8 cellular contexts compared by ENCODE assay signal in the genomic region with DNA sequence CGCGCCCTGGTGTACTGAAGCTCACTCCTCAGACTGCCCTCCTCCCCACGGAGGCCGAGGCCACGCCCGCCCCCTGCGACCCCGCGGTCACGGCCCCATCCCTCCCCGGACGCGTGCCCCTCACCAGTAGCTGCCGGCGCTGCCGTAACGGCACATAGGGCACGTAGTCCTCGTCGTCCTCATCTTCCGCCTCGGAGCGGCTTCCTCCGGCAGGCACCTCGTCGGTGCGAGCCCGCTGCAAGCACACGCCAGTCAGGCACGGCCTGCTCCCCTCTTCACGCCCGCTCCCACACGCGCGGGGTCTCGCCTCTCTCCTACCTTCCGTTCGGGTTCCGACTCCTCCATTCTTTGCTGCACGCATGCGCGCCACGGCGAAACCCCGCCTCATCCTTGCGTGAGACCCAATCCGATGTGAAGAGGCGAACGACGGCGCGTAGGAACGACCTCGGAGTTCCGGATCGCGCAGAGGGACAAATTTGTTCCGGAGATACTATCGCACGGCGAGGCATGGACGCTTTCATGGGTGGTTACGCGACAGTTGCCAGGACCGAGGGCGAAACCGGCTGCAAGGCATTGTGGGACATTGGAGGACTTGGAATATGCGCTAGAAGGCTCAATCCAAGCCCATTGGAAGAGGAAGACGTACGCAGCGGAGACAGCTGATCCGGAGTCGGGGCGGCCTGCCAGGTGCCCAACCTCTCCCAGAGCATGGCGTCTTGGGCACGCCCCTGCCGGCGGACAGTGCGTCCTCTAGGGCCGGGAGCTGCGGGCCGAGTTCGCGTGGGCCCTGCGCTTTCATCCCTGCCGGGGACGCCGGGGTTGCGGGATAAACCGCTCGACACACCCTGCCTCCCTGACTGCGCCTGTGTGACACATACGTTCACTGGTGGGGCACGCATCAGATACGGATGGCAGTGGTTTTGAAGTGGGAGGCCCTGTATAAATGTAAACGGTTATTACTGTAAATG. TPM values are rescaled to one million over a fixed set of nuclear protein-coding genes. Genes with fewer than 3 reads are reported as not detected.
A peak's percentile ranks its signal among the peaks of the same experiment; 100 is the strongest.
DNase-seq lines count a peak whose midpoint lies in the region; ATAC-seq, FAIRE-seq and TF ChIP-seq lines count a peak whose summit lies in the region.

A gene (minus strand): TSS at position 361 of the 968 bp plus-strand sequence. CDS start 16 bp downstream, at position 345.

- ATAC-seq in GM21515 (IDR thresholded peaks at IDR 0.05; ENCODE audit: unreplicated experiment), result peak; percentile 84

- H3K79me2 ChIP-seq in endothelial cell of umbilical vein (ENCODE audit: control insufficient read depth, insufficient read depth, low read length), result peaks cover 14% of the 10 kb centered on the region

- no peak for TF ChIP-seq POLR2A in endothelial cell of umbilical vein (IDR thresholded peaks at IDR 0.05; ENCODE audit: low read depth, low read length)

- peak within 1 kb of the TSS; percentile 26 to 98 (median 51) for H3K4me3 ChIP-seq in endothelial cell of umbilical vein (replicated peaks in 1 of 3; ENCODE audit: insufficient read depth in 1 of 3, low read depth in 1 of 3, low read length in 3 of 3)

- H3K27ac ChIP-seq in endothelial cell of umbilical vein (ENCODE audit: insufficient read depth, low read depth, low read length), result peak within 1 kb of the TSS; percentile 18

- H3K27me3 ChIP-seq in endothelial cell of umbilical vein (ENCODE audit: control insufficient read depth in 2 of 2, insufficient read depth in 2 of 2, low read length in 2 of 2), result no peaks in the 10 kb centered on the region

- intact Hi-C loops in endothelial cell of umbilical vein (cut with micrococcal nuclease), result loop anchor here (1.0 kb wide), 3 partner anchors 16 to 37 kb away; a partner anchor contains a TSS

- BruUV-seq in endothelial cell of umbilical vein (replicated peaks; lab: Mats Ljungman, UMichigan), result TSS peak; percentile 19

- CTCF ChIA-PET in endothelial cell of umbilical vein (lab: Charles Lee), result interaction anchor here (0.8 to 2.1 kb wide), 7 partner anchors 10 to 113 kb away, joined by 3 to 8 read pairs (median 4); no protein-coding TSS in a partner anchor

- dilution Hi-C loops in endothelial cell of umbilical vein (cut with MboI; ENCODE audit: extremely low pct_ligation_motif_present, low sequenced_read_pairs), result no loop called here

- H3K4me1 ChIP-seq in endothelial cell of umbilical vein (ENCODE audit: control insufficient read depth, extremely low read depth, insufficient read depth, low read length), result peaks cover 8% of the 10 kb centered on the region

- H2AFZ ChIP-seq in endothelial cell of umbilical vein (ENCODE audit: low read depth, low read length), result peak within 1 kb of the TSS; percentile 34

- H4K20me1 ChIP-seq in endothelial cell of umbilical vein (replicated peaks; ENCODE audit: control insufficient read depth, extremely low read depth, insufficient read depth, low read length), result no peaks in the 10 kb centered on the region

- peak within 1 kb of the TSS; percentile 61 for H3K9ac ChIP-seq in endothelial cell of umbilical vein (replicated peaks; ENCODE audit: extremely low read depth, insufficient read depth, low read length)

- peaks cover 4 to 47% of the 10 kb centered on the region in 2 experiments for H3K36me3 ChIP-seq in endothelial cell of umbilical vein (ENCODE audit: control insufficient read depth in 2 of 2, extremely low read depth in 1 of 2, insufficient read depth in 2 of 2, low read length in 2 of 2)

- POLR2A ChIA-PET in endothelial cell of umbilical vein (lab: Charles Lee), result interaction anchor here (1.2 to 2.1 kb wide), 2 partner anchors 19 to 31 kb away, joined by 3 to 5 read pairs; a partner anchor contains a TSS

- DNase-seq in DMS 273 treated with DMSO at 0.1 percent for 48 hours (lab: John Stamatoyannopoulos, UW), result peak; percentile 96
- DNase-seq in HuH-7 (ENCODE audit: low spot score), result peak; percentile 100
- DNase-seq in OCI-M1 (lab: John Stamatoyannopoulos, UW), result peak; percentile 99
- peak; percentile 94 for DNase-seq in activated T-cell treated with anti-CD3 and anti-CD28 coated beads for 24 hours (ENCODE audit: low read depth)
- peak; percentile 100 for DNase-seq in endothelial cell of umbilical vein (ENCODE audit: low read depth, low spot score)
- peak; percentile 99 for DNase-seq in midbrain (lab: John Stamatoyannopoulos, UW)
- peak; percentile 90 for DNase-seq in stimulated activated CD8-positive, alpha-beta memory T cell treated with anti-CD3 and anti-CD28 coated beads, Interleukin-2, amount 100 ng/mL, for 1 hour (ENCODE audit: low read depth in 2 of 2)

- TF ChIP-seq CTCF in endothelial cell of umbilical vein (IDR thresholded peaks at IDR 0.05; ENCODE audit: extremely low read depth in 1 of 2, insufficient read depth in 1 of 2, low read depth in 1 of 2, low read length in 2 of 2), result peak in 1 of 2 donors; percentile 5

- peak; percentile 100 for FAIRE-seq in endothelial cell of umbilical vein (lab: Jason Lieb, UNC)

- H3K4me2 ChIP-seq in endothelial cell of umbilical vein (ENCODE audit: insufficient read depth, low read length), result peak within 1 kb of the TSS; percentile 59

- H3K9me1 ChIP-seq in endothelial cell of umbilical vein (replicated peaks; ENCODE audit: control insufficient read depth, extremely low read depth, insufficient read depth, low read length), result no peaks in the 10 kb centered on the region

- no peaks in the 10 kb centered on the region for H3K9me3 ChIP-seq in endothelial cell of umbilical vein (replicated peaks; ENCODE audit: control insufficient read depth, insufficient read depth, low read length)

TF ChIP-seq in endothelial cell of umbilical vein, 7 proteins besides CTCF, POLR2A, EP300 and RAD21:
- TF ChIP-seq JUN (IDR thresholded peaks at IDR 0.05; ENCODE audit: borderline replicate concordance, insufficient read depth, insufficient read length, low read depth) (no peak), POLR2AphosphoS5 (IDR thresholded peaks at IDR 0.05; ENCODE audit: insufficient read depth, low read depth, low read length) (peak; percentile 13), GATA2 (IDR thresholded peaks at IDR 0.05; ENCODE audit: insufficient read depth, insufficient read length, low read depth, low read length) (peak; percentile 94), MYC (IDR thresholded peaks at IDR 0.05; ENCODE audit: low read depth, low read length) (peak; percentile 17)
- TF ChIP-seq, protein P1, sequence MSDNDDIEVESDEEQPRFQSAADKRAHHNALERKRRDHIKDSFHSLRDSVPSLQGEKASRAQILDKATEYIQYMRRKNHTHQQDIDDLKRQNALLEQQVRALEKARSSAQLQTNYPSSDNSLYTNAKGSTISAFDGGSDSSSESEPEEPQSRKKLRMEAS (IDR thresholded peaks at IDR 0.05; ENCODE audit: insufficient read depth, insufficient read length), result peak; percentile 69

RNA-seq across cellular contexts. Expression of the gene that starts here (rescaled TPM):
- 86.4 and 103 TPM in 2 replicates for total RNA-seq in endothelial cell of umbilical vein
- polyA plus RNA-seq in endothelial cell of umbilical vein, result 118 and 127 TPM in 2 replicates
- polyA plus RNA-seq in endothelial cell of umbilical vein (2011; cell fraction: cytosol; rRNA removed), result 130 and 134 TPM in 2 replicates
- 298 and 329 TPM in 2 replicates for polyA plus RNA-seq in endothelial cell of umbilical vein (2011; cell fraction: nucleus; rRNA removed)
- polyA plus RNA-seq in endothelial cell of umbilical vein (2012), result 68.8 and 73.0 TPM in 2 replicates
- polyA minus RNA-seq in endothelial cell of umbilical vein, result 89.2 and 94.8 TPM in 2 replicates
- 94.3 TPM for polyA minus RNA-seq in endothelial cell of umbilical vein (2011; cell fraction: cytosol; rRNA and poly(A)+ RNA removed)
- 57.6 and 60.5 TPM in 2 replicates for polyA minus RNA-seq in endothelial cell of umbilical vein (2011; cell fraction: nucleus; rRNA and poly(A)+ RNA removed)

Comparison
In these comparisons a context has a peak if more than half of its experiments do, and no peak if none do; other contexts are left out.
1. Peak in every context shown above with its lines: DNase-seq, ATAC-seq, H3K4me3 ChIP-seq and H3K27ac ChIP-seq.